ENCODE assay signal across 1 cellular context in genomic region chr3:197260491-197261163, GRCh38.
TF ChIP-seq lines count a peak whose summit lies in the region.

No MANE protein-coding gene starts in this region.

TF ChIP-seq in WTC11, 78 proteins besides CTCF, POLR2A, EP300 and RAD21 (continued from another document):
- TF ChIP-seq HMGXB4 (CRISPR knock-in tag; IDR thresholded peaks at IDR 0.05) (no peak), NR3C1 (CRISPR knock-in tag; conservative IDR thresholded peaks at IDR 0.05; ENCODE audit: low read depth) (no peak), HMGA2 (CRISPR knock-in tag; IDR thresholded peaks at IDR 0.05) (no peak), FOXP1 (CRISPR knock-in tag; IDR thresholded peaks at IDR 0.05; ENCODE audit: borderline replicate concordance) (no peak), TCF7 (CRISPR knock-in tag; IDR thresholded peaks at IDR 0.05; ENCODE audit: low read depth) (no peak), PREB (CRISPR knock-in tag; IDR thresholded peaks at IDR 0.05; ENCODE audit: borderline replicate concordance) (no peak), NFE2L1 (CRISPR knock-in tag; IDR thresholded peaks at IDR 0.05) (no peak), ZNF232 (CRISPR knock-in tag; IDR thresholded peaks at IDR 0.05) (no peak)
